ENCODE assay signal across 25 cellular contexts in the genomic region with DNA sequence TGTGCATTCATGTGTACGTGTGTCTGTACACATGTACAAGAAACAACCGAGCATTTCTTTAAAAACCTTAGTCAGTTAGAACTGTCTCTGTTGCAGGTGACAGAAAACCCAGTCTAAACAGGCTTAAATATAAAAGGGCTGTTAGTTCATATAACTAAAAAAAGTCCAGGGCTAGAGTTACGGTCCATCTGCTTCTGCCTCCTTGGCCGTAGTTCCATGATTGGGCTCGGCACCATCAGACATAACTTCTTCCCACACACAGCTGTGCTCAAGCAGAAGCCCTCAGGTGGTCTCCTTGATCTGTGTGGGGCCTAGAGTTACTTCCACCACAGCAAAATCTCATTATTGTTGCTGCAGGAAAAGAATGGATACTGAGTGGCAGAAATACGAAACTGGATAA.
"Had no signal": no experiment of that assay in that cellular context is flagged by ENCODE, and none has a peak within 500 bp of the region (broad histone marks: within the 10 kb centered on the region; RNA-seq: fewer than 3 reads in every experiment).

No MANE protein-coding gene starts in this region.

- H3K4me1 ChIP-seq: foreskin keratinocyte, thyroid gland, upper lobe of right lung had no signal

- H3K9me3 ChIP-seq: body of pancreas, thyroid gland, upper lobe of right lung had no signal

- DNase-seq: activated CD4-positive, alpha-beta T cell treated with anti-CD3 and anti-CD28 coated beads, Interleukin-2, amount 10 ng/mL, durations not matched to agents 24 days and 14 days; activated CD8-positive, alpha-beta memory T cell treated with anti-CD3 and anti-CD28 coated beads, Interleukin-2, amount 10 ng/mL, durations not matched to agents 7 days and 5 days; activated CD8-positive, alpha-beta T cell treated with anti-CD3 and anti-CD28 coated beads for 36 hours; activated gamma-delta T cell treated with Interleukin-2 at 50 U/mL for 16 hours; anterior cingulate cortex; body of pancreas; effector CD4-positive, alpha-beta T cell; erythroblast; foreskin keratinocyte; hippocampal formation; left ventricle myocardium superior; mammary epithelial cell; midbrain; stimulated activated CD4-positive, alpha-beta T cell treated with anti-CD3 and anti-CD28 coated beads, Interleukin-12 subunit alpha, Interleukin-12 subunit beta, amount 100 ng/mL, for 4 hours; stimulated activated CD4-positive, alpha-beta T cell treated with anti-CD3 and anti-CD28 coated beads, Interleukin-4, amount 100 ng/mL, for 4 hours; substantia nigra; thyroid gland; upper lobe of right lung had no signal

- H3K4me3 Mint-ChIP-seq: activated CD4-positive, alpha-beta T cell treated with anti-CD3 and anti-CD28 coated beads, Interleukin-2, amount 10 ng/mL, durations not matched to agents 24 days and 14 days; activated CD8-positive, alpha-beta memory T cell treated with anti-CD3 and anti-CD28 coated beads, Interleukin-2, amount 10 ng/mL, durations not matched to agents 7 days and 5 days; activated CD8-positive, alpha-beta T cell treated with anti-CD3 and anti-CD28 coated beads for 36 hours; activated naive CD4-positive, alpha-beta T cell treated with anti-CD3 and anti-CD28 coated beads, Interleukin-2, amount 50 U/mL, for 24 hours; dendritic cell treated with granulocyte-macrophage colony-stimulating factor and Interleukin-4, amounts not matched to agents 40 ng/mL and 50 ng/mL, for 4 days; neural crest cell; stimulated activated naive CD8-positive, alpha-beta T cell treated with anti-CD3 and anti-CD28 coated beads, Interleukin-15, Interleukin-2, amounts not matched to agents 100 ng/mL and 50 ng/mL, for 24 hours; T-helper 2 cell treated with Interferon-gamma antibody and Interleukin-4, amounts not matched to agents 5 μg/mL and 100 μg/mL, for 36 hours had no signal

- H3K4me3 ChIP-seq: body of pancreas, thyroid gland, upper lobe of right lung had no signal

- H3K4me1 Mint-ChIP-seq: activated CD4-positive, alpha-beta T cell treated with anti-CD3 and anti-CD28 coated beads, Interleukin-2, amount 10 ng/mL, durations not matched to agents 24 days and 14 days; activated CD8-positive, alpha-beta memory T cell treated with anti-CD3 and anti-CD28 coated beads, Interleukin-2, amount 10 ng/mL, durations not matched to agents 7 days and 5 days; activated naive CD4-positive, alpha-beta T cell treated with anti-CD3 and anti-CD28 coated beads, Interleukin-2, amount 50 U/mL, for 24 hours; neural crest cell had no signal

- H3K27me3 Mint-ChIP-seq: activated CD4-positive, alpha-beta T cell treated with anti-CD3 and anti-CD28 coated beads, Interleukin-2, amount 10 ng/mL, durations not matched to agents 24 days and 14 days; activated CD8-positive, alpha-beta memory T cell treated with anti-CD3 and anti-CD28 coated beads, Interleukin-2, amount 10 ng/mL, durations not matched to agents 7 days and 5 days; activated CD8-positive, alpha-beta T cell treated with anti-CD3 and anti-CD28 coated beads for 36 hours; activated naive CD4-positive, alpha-beta T cell treated with anti-CD3 and anti-CD28 coated beads, Interleukin-2, amount 50 U/mL, for 24 hours; dendritic cell treated with granulocyte-macrophage colony-stimulating factor and Interleukin-4, amounts not matched to agents 40 ng/mL and 50 ng/mL, for 4 days; stimulated activated naive CD8-positive, alpha-beta T cell treated with anti-CD3 and anti-CD28 coated beads, Interleukin-15, Interleukin-2, amounts not matched to agents 100 ng/mL and 50 ng/mL, for 24 hours had no signal

- H3K27ac Mint-ChIP-seq: activated CD4-positive, alpha-beta T cell treated with anti-CD3 and anti-CD28 coated beads, Interleukin-2, amount 10 ng/mL, durations not matched to agents 24 days and 14 days; activated CD8-positive, alpha-beta memory T cell treated with anti-CD3 and anti-CD28 coated beads, Interleukin-2, amount 10 ng/mL, durations not matched to agents 7 days and 5 days; activated CD8-positive, alpha-beta T cell treated with anti-CD3 and anti-CD28 coated beads for 36 hours; activated naive CD4-positive, alpha-beta T cell treated with anti-CD3 and anti-CD28 coated beads, Interleukin-2, amount 50 U/mL, for 24 hours; dendritic cell treated with granulocyte-macrophage colony-stimulating factor and Interleukin-4, amounts not matched to agents 40 ng/mL and 50 ng/mL, for 4 days; stimulated activated naive CD8-positive, alpha-beta T cell treated with anti-CD3 and anti-CD28 coated beads, Interleukin-15, Interleukin-2, amounts not matched to agents 100 ng/mL and 50 ng/mL, for 24 hours; T-helper 2 cell treated with Interferon-gamma antibody and Interleukin-4, amounts not matched to agents 5 μg/mL and 100 μg/mL, for 36 hours had no signal

- ATAC-seq: activated CD4-positive, CD25-positive, alpha-beta regulatory T cell treated with anti-CD3 and anti-CD28 coated beads, Interleukin-2, amount 50 U/mL, for 24 hours; activated CD8-positive, alpha-beta memory T cell treated with anti-CD3 and anti-CD28 coated beads, Interleukin-2, amount 10 ng/mL, durations not matched to agents 7 days and 5 days; activated CD8-positive, alpha-beta T cell treated with anti-CD3 and anti-CD28 coated beads for 36 hours; body of pancreas; foreskin keratinocyte; left ventricle myocardium superior; upper lobe of right lung had no signal

- H3K27me3 ChIP-seq: body of pancreas, foreskin keratinocyte, thyroid gland, upper lobe of right lung had no signal

- H3K27ac ChIP-seq: body of pancreas, foreskin keratinocyte, thyroid gland, upper lobe of right lung, VCaP had no signal

- H3K9me3 Mint-ChIP-seq: activated CD4-positive, alpha-beta T cell treated with anti-CD3 and anti-CD28 coated beads, Interleukin-2, amount 10 ng/mL, durations not matched to agents 24 days and 14 days; activated CD8-positive, alpha-beta T cell treated with anti-CD3 and anti-CD28 coated beads for 36 hours; activated naive CD4-positive, alpha-beta T cell treated with anti-CD3 and anti-CD28 coated beads, Interleukin-2, amount 50 U/mL, for 24 hours; dendritic cell treated with granulocyte-macrophage colony-stimulating factor and Interleukin-4, amounts not matched to agents 40 ng/mL and 50 ng/mL, for 4 days; neural crest cell; stimulated activated naive CD8-positive, alpha-beta T cell treated with anti-CD3 and anti-CD28 coated beads, Interleukin-15, Interleukin-2, amounts not matched to agents 100 ng/mL and 50 ng/mL, for 24 hours; T-helper 2 cell treated with Interferon-gamma antibody and Interleukin-4, amounts not matched to agents 5 μg/mL and 100 μg/mL, for 36 hours had no signal
